ENCODE assay signal across 27 cellular contexts in genomic region chr1:39144943-39145650, GRCh38. TPM values are rescaled to one million over a fixed set of nuclear protein-coding genes. Genes with fewer than 3 reads are reported as not detected.
DNase-seq lines count a peak whose midpoint lies in the region; ATAC-seq and TF ChIP-seq lines count a peak whose summit lies in the region.
"Had no signal": no experiment of that assay in that cellular context is flagged by ENCODE, and none has a peak within 500 bp of the region (broad histone marks: within the 10 kb centered on the region; RNA-seq: fewer than 3 reads in every experiment).

No MANE protein-coding gene starts in this region.

- H2AFZ ChIP-seq in neural progenitor cell (replicated peaks) = no peak overlapping the region
- H2AFZ ChIP-seq: hepatocyte had no signal

- no peak for ATAC-seq in upper lobe of left lung (ENCODE audit: low FRiP score in 2 of 2)
- ATAC-seq in naive thymus-derived CD8-positive, alpha-beta T cell = no peak
- ATAC-seq: activated T-cell treated with anti-CD3 and anti-CD28 coated beads, Interleukin-2, amount 50 U/mL, for 4 hours; CD8-positive, alpha-beta T cell; GM12878 had no signal

- TF ChIP-seq POLR2A in upper lobe of left lung (IDR thresholded peaks at IDR 0.05) (no peak), prostate gland (IDR thresholded peaks at IDR 0.05) (no peak)

- POLR2A ChIA-PET in naive thymus-derived CD8-positive, alpha-beta T cell (lab: Charles Lee) = no interaction called here

- H3K27ac ChIP-seq in HUES64 (ENCODE audit: low read depth, low read length) = 0 out of 2 replicates have a peak overlapping the region, but pooled peaks have one; percentile 3
- H3K27ac ChIP-seq in neural progenitor cell = peak overlapping the region; percentile 72
- peak overlapping the region in 3 of 4 donors; percentile 60 to 77 (median 69) for H3K27ac ChIP-seq in upper lobe of left lung
- no peak overlapping the region for H3K27ac ChIP-seq in prostate gland
- H3K27ac ChIP-seq: hepatocyte, HL-60, left ventricle myocardium inferior had no signal

- H4K20me1 ChIP-seq in neural progenitor cell (ENCODE audit: low read depth) = peaks cover 25% of the 10 kb centered on the region

- H3K4me1 ChIP-seq in HUES64 (ENCODE audit: insufficient read depth, low read length) (peaks cover 53% of the 10 kb centered on the region), neural progenitor cell (peaks cover 74% of the 10 kb centered on the region), upper lobe of left lung (peaks cover 60 to 82% (median 72%) of the 10 kb centered on the region in 4 donors), prostate gland (replicated peaks) (peaks cover 4% of the 10 kb centered on the region)

- H3K4me3 Mint-ChIP-seq in chondrocyte (ENCODE audit: unreplicated experiment) (no peak overlapping the region), neural progenitor cell (no peak overlapping the region)
- H3K4me3 Mint-ChIP-seq in naive thymus-derived CD8-positive, alpha-beta T cell = no peak overlapping the region
- H3K4me3 Mint-ChIP-seq: activated T-cell treated with anti-CD3 and anti-CD28 coated beads, Interleukin-2, amount 50 U/mL, for 4 hours; CD8-positive, alpha-beta T cell; immature natural killer cell had no signal

- no peak for TF ChIP-seq EP300 in upper lobe of left lung (IDR thresholded peaks at IDR 0.05)

- H3K79me2 ChIP-seq in neural progenitor cell (ENCODE audit: low read depth) = peaks cover 98% of the 10 kb centered on the region

- peaks cover 76% of the 10 kb centered on the region for H3K4me1 Mint-ChIP-seq in chondrocyte (ENCODE audit: low read depth)
- peaks cover 63% of the 10 kb centered on the region for H3K4me1 Mint-ChIP-seq in neural progenitor cell
- peaks cover 0 to 3% (median 0%) of the 10 kb centered on the region in 4 donors for H3K4me1 Mint-ChIP-seq in naive thymus-derived CD8-positive, alpha-beta T cell
- H3K4me1 Mint-ChIP-seq: immature natural killer cell had no signal

- H3K9me3 ChIP-seq in HUES64 (ENCODE audit: insufficient read depth, low read depth, low read length) (no peaks in the 10 kb centered on the region), neural progenitor cell (ENCODE audit: low read depth) (no peaks in the 10 kb centered on the region), upper lobe of left lung (no peaks in the 10 kb centered on the region), prostate gland (no peaks in the 10 kb centered on the region)
- H3K9me3 ChIP-seq: left ventricle myocardium inferior had no signal

- H3K4me3 ChIP-seq in HUES64 (ENCODE audit: low read length) = no peak overlapping the region
- H3K4me3 ChIP-seq in neural progenitor cell = no peak overlapping the region
- H3K4me3 ChIP-seq in upper lobe of left lung = no peak overlapping the region
- no peak overlapping the region for H3K4me3 ChIP-seq in prostate gland
- H3K4me3 ChIP-seq: GM12878, hepatocyte, left ventricle myocardium inferior had no signal

- H3K4me2 ChIP-seq in neural progenitor cell = peak overlapping the region; percentile 33
- H3K4me2 ChIP-seq: hepatocyte had no signal

- DNase-seq in chondrocyte (ENCODE audit: low spot score) (no peak), neural progenitor cell (ENCODE audit: low spot score) (no peak), upper lobe of left lung (no peak), NCI-H1436 treated with DMSO at 0.1 percent for 48 hours (lab: John Stamatoyannopoulos, UW) (no peak), prostate gland (ENCODE audit: low spot score) (no peak)
- no peak for DNase-seq in naive thymus-derived CD8-positive, alpha-beta T cell
- DNase-seq: activated CD4-positive, alpha-beta T cell treated with anti-CD3 and anti-CD28 coated beads for 1 hour; activated naive CD4-positive, alpha-beta T cell treated with Interleukin-2 at 50 U/mL for 16 hours; activated T-cell treated with anti-CD3 and anti-CD28 coated beads, Interleukin-2, amount 50 U/mL, for 4 hours; amygdala; caudate nucleus; CD8-positive, alpha-beta T cell; foreskin fibroblast; immature natural killer cell; left ventricle myocardium inferior; NCI-H1092 treated with DMSO at 0.1 percent for 48 hours; NCI-H2029 treated with DMSO at 0.1 percent for 48 hours; NCI-H345; NCI-H774; retina; SHP77; stimulated activated CD4-positive, alpha-beta T cell treated with anti-CD3 and anti-CD28 coated beads, Interleukin-12 subunit alpha, Interleukin-12 subunit beta, amount 100 ng/mL, for 4 hours; substantia nigra had no signal

- H3K9ac ChIP-seq in HUES64 (ENCODE audit: low read depth, low read length) (no peak overlapping the region), neural progenitor cell (no peak overlapping the region)

- TF ChIP-seq CTCF in chondrocyte (IDR thresholded peaks at IDR 0.05) = no peak
- TF ChIP-seq CTCF in neural progenitor cell (IDR thresholded peaks at IDR 0.05) = no peak
- no peak for TF ChIP-seq CTCF in upper lobe of left lung (IDR thresholded peaks at IDR 0.05)
- TF ChIP-seq CTCF in prostate gland (IDR thresholded peaks at IDR 0.05) = no peak

- 93% methylated on average over 4 of the region's 4 CpGs for WGBS in HUES64
- WGBS in upper lobe of left lung, 2 donors = 84% methylated on average over 4 of the region's 4 CpGs
- 60% methylated on average over 4 of the region's 4 CpGs for WGBS in prostate gland

- H3K36me3 Mint-ChIP-seq in chondrocyte (ENCODE audit: low read depth) (peaks cover 1% of the 10 kb centered on the region), neural progenitor cell (peaks cover 19% of the 10 kb centered on the region)
- H3K36me3 Mint-ChIP-seq in naive thymus-derived CD8-positive, alpha-beta T cell = no peaks in the 10 kb centered on the region
- H3K36me3 Mint-ChIP-seq: CD8-positive, alpha-beta T cell; immature natural killer cell had no signal

- intact Hi-C loops in prostate gland (cut with DNase I) = no loop called here

- H3K27me3 ChIP-seq in HUES64 (ENCODE audit: insufficient read depth, low read length) = no peaks in the 10 kb centered on the region
- H3K27me3 ChIP-seq in neural progenitor cell = no peaks in the 10 kb centered on the region
- no peaks in the 10 kb centered on the region for H3K27me3 ChIP-seq in upper lobe of left lung
- no peaks in the 10 kb centered on the region for H3K27me3 ChIP-seq in prostate gland (replicated peaks; ENCODE audit: insufficient read depth)
- H3K27me3 ChIP-seq: hepatocyte had no signal

- H3K9me3 Mint-ChIP-seq in chondrocyte (ENCODE audit: low read depth) (no peaks in the 10 kb centered on the region), neural progenitor cell (no peaks in the 10 kb centered on the region)
- no peaks in the 10 kb centered on the region for H3K9me3 Mint-ChIP-seq in naive thymus-derived CD8-positive, alpha-beta T cell
- H3K9me3 Mint-ChIP-seq: activated T-cell treated with anti-CD3 and anti-CD28 coated beads, Interleukin-2, amount 50 U/mL, for 4 hours; CD8-positive, alpha-beta T cell; immature natural killer cell had no signal

- H3K27ac Mint-ChIP-seq in chondrocyte (ENCODE audit: unreplicated experiment) (peak overlapping the region; percentile 24), neural progenitor cell (peak overlapping the region; percentile 24)
- peak overlapping the region in 2 of 10 donors; percentile 33 to 56 for H3K27ac Mint-ChIP-seq in naive thymus-derived CD8-positive, alpha-beta T cell
- H3K27ac Mint-ChIP-seq: CD8-positive, alpha-beta T cell; immature natural killer cell had no signal

- H3K27me3 Mint-ChIP-seq in chondrocyte (ENCODE audit: low read depth) = no peaks in the 10 kb centered on the region
- peaks cover 2% of the 10 kb centered on the region for H3K27me3 Mint-ChIP-seq in neural progenitor cell (ENCODE audit: insufficient read depth, low read depth)
- H3K27me3 Mint-ChIP-seq in naive thymus-derived CD8-positive, alpha-beta T cell = peaks cover 2 to 17% (median 5%) of the 10 kb centered on the region in 5 donors

- no peaks in the 10 kb centered on the region; the same call in 1 of the 2 replicates for H3K36me3 ChIP-seq in HUES64 (ENCODE audit: insufficient read depth, low read length)
- no peaks in the 10 kb centered on the region for H3K36me3 ChIP-seq in neural progenitor cell
- H3K36me3 ChIP-seq in upper lobe of left lung = no peaks in the 10 kb centered on the region
- H3K36me3 ChIP-seq in prostate gland = no peaks in the 10 kb centered on the region
- H3K36me3 ChIP-seq: left ventricle myocardium inferior had no signal

- peaks cover 70% of the 10 kb centered on the region for H3F3A ChIP-seq in neural progenitor cell (ENCODE audit: low read depth)

RNA-seq across cellular contexts. Expression of gene MACF1, which starts 59.4 kb away (rescaled TPM):
- 76.3 TPM for polyA plus RNA-seq in HUES64 (2013, experiment 1 of 2)
- polyA plus RNA-seq in HUES64 (2013, experiment 2 of 2) = 81.7 TPM
- total RNA-seq in chondrocyte (377 to 446 TPM (median 386 TPM) in 3 replicates), neural progenitor cell (ENCODE audit: low replicate concordance) (203 and 222 TPM in 2 replicates), upper lobe of left lung (1,000 to 10,000 TPM in 1 of 6 donors, 100 to 1,000 TPM in 5; 359 to 1,160 (median 531) TPM), prostate gland (100 to 1,000 TPM; 154 to 355 TPM)
- 100 to 1,000 TPM; 215 to 222 TPM for total RNA-seq in naive thymus-derived CD8-positive, alpha-beta T cell
- 10 to 100 TPM; 13.4 to 60.8 (median 14.7) TPM for polyA plus RNA-seq in naive thymus-derived CD8-positive, alpha-beta T cell

Comparison
In these comparisons a context has a peak if more than half of its experiments do, and no peak if none do; other contexts are left out.
1. H3K27ac ChIP-seq: peak in HUES64 (single experiment), neural progenitor cell (single experiment) and upper lobe of left lung (3 of 4); none in prostate gland (0 of 2).